7 cellular contexts compared by ENCODE assay signal in the genomic region with DNA sequence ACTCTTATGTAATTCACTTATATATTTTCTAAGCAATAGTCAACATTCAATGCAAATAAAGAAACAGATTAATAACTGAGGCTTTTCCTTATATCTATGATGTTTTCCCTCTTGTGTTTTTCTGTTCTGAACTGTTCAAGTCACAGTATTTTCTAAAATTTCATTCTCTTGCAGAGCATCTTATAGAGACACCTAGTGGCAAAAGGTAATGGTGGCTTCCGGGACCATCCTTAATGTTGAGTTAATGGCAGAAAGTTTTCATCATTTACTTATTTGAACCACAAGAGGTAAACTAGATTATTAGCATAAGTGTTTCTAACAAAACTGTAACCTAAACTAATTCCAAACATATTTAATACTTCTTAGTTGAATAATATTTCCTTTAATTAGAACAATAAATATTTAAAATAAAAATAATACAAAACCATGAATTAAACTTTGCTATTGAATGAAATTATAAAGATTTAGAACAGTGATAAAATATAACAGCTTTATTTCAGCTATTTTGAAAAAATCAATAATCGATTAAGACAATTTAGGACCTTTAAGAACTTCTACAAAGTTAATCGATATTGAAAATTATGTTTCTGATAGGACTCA. TPM values are rescaled to one million over a fixed set of nuclear protein-coding genes. Genes with fewer than 3 reads are reported as not detected.
DNase-seq lines count a peak whose midpoint lies in the region; ATAC-seq and TF ChIP-seq lines count a peak whose summit lies in the region.

No MANE protein-coding gene starts in this region.

- peak; percentile 29 for DNase-seq in NOMO-1 treated with DMSO at 0.1 percent for 48 hours (lab: John Stamatoyannopoulos, UW; ENCODE audit: unreplicated experiment)
- DNase-seq in epithelial cell of proximal tubule (ENCODE audit: low read depth), result no peak
- no peak for DNase-seq in foreskin melanocyte
- DNase-seq in posterior vena cava (ENCODE audit: low spot score), result no peak

- ATAC-seq in GM18861 (IDR thresholded peaks at IDR 0.05; ENCODE audit: unreplicated experiment) (peak; percentile 50), HG03060 (IDR thresholded peaks at IDR 0.05; ENCODE audit: low read depth, unreplicated experiment) (peak; percentile 53), GM19397 (IDR thresholded peaks at IDR 0.05; ENCODE audit: unreplicated experiment) (no peak)

- peak; percentile 83 for TF ChIP-seq CTCF in epithelial cell of proximal tubule (conservative IDR thresholded peaks at IDR 0.05; ENCODE audit: low read depth, low read length)

- intact Hi-C loops in posterior vena cava (cut with DNase I), result no loop called here

- H3K4me3 ChIP-seq in epithelial cell of proximal tubule (ENCODE audit: low read depth, low read length), result no peak overlapping the region

RNA-seq across cellular contexts. Expression of a gene that starts 1.7 kb away (rescaled TPM):
- total RNA-seq in epithelial cell of proximal tubule (under 0.01 TPM in 1 of 2 replicates, not detected in the other), posterior vena cava (under 1 TPM; 0.14 to 0.19 TPM)
